Comparison of ENCODE assay signal across 8 cellular contexts in genomic region chr20:3847419-3847940, GRCh38. TPM values are rescaled to one million over a fixed set of nuclear protein-coding genes. Genes with fewer than 3 reads are reported as not detected.
A peak's percentile ranks its signal among the peaks of the same experiment; 100 is the strongest.
DNase-seq lines count a peak whose midpoint lies in the region; ATAC-seq and TF ChIP-seq lines count a peak whose summit lies in the region.

No MANE protein-coding gene starts in this region.

- TF ChIP-seq CTCF in brain microvascular endothelial cell (IDR thresholded peaks at IDR 0.05; ENCODE audit: low read depth, low read length, missing control alignments) (no peak), lung (IDR thresholded peaks at IDR 0.05; ENCODE audit: control extremely low read depth, extremely low read depth) (no peak), upper lobe of right lung (IDR thresholded peaks at IDR 0.05) (no peak)

- no peaks in the 10 kb centered on the region for H3K9me3 Mint-ChIP-seq in stimulated activated naive CD8-positive, alpha-beta T cell treated with anti-CD3 and anti-CD28 coated beads, Interleukin-15, Interleukin-2, amounts not matched to agents 100 ng/mL and 50 ng/mL, for 24 hours

- H3K27ac Mint-ChIP-seq in stimulated activated naive CD8-positive, alpha-beta T cell treated with anti-CD3 and anti-CD28 coated beads, Interleukin-15, Interleukin-2, amounts not matched to agents 100 ng/mL and 50 ng/mL, for 24 hours, result peak overlapping the region; percentile 89

- ATAC-seq in stimulated activated naive CD8-positive, alpha-beta T cell treated with anti-CD3 and anti-CD28 coated beads, Interleukin-15, Interleukin-2, amounts not matched to agents 100 U/mL and 50 U/mL, for 24 hours, result no peak
- ATAC-seq in lung (ENCODE audit: insufficient read depth, low FRiP score) (no peak), upper lobe of right lung (no peak), GM18505 (IDR thresholded peaks at IDR 0.05; ENCODE audit: unreplicated experiment) (no peak), GM18907 (IDR thresholded peaks at IDR 0.05; ENCODE audit: unreplicated experiment) (no peak)

- 27 to 28% methylated on average over 8 of the region's 8 CpGs for WGBS in lung, 2 donors

- H3K4me1 Mint-ChIP-seq in stimulated activated naive CD8-positive, alpha-beta T cell treated with anti-CD3 and anti-CD28 coated beads, Interleukin-15, Interleukin-2, amounts not matched to agents 100 ng/mL and 50 ng/mL, for 24 hours (ENCODE audit: low read depth), result peaks cover 30% of the 10 kb centered on the region

- no peak for TF ChIP-seq POLR2A in GM18505 (IDR thresholded peaks at IDR 0.05; ENCODE audit: borderline replicate concordance, extremely low read depth, insufficient read depth, insufficient read length)

- H3K27ac ChIP-seq in brain microvascular endothelial cell (peak overlapping the region; percentile 55), lung (ENCODE audit: low read depth in 1 of 2, low read length in 1 of 2) (peak overlapping the region; percentile 84 to 97), upper lobe of right lung (peak overlapping the region; percentile 97)

- H3K4me3 ChIP-seq in brain microvascular endothelial cell (ENCODE audit: low read depth, low read length) (peak overlapping the region; percentile 90), lung (peak overlapping the region; percentile 96), upper lobe of right lung (peak overlapping the region; percentile 99)

- H3K4me3 Mint-ChIP-seq in stimulated activated naive CD8-positive, alpha-beta T cell treated with anti-CD3 and anti-CD28 coated beads, Interleukin-15, Interleukin-2, amounts not matched to agents 100 ng/mL and 50 ng/mL, for 24 hours, result peak overlapping the region; percentile 92

- no peaks in the 10 kb centered on the region for H3K36me3 Mint-ChIP-seq in stimulated activated naive CD8-positive, alpha-beta T cell treated with anti-CD3 and anti-CD28 coated beads, Interleukin-15, Interleukin-2, amounts not matched to agents 100 ng/mL and 50 ng/mL, for 24 hours (ENCODE audit: low read depth)

- H3K36me3 ChIP-seq in brain microvascular endothelial cell (replicated peaks) (no peaks in the 10 kb centered on the region), lung (ENCODE audit: control insufficient read depth in 2 of 2, insufficient read depth in 2 of 2, low read length in 2 of 2) (no peaks in the 10 kb centered on the region), upper lobe of right lung (no peaks in the 10 kb centered on the region)

- DNase-seq in stimulated activated naive CD8-positive, alpha-beta T cell treated with anti-CD3 and anti-CD28 coated beads, Interleukin-15, Interleukin-2, amounts not matched to agents 100 U/mL and 50 U/mL, for 24 hours, result no peak
- DNase-seq in brain microvascular endothelial cell (no peak), lung (ENCODE audit: low spot score) (no peak), upper lobe of right lung (no peak), NCI-H1417 (lab: John Stamatoyannopoulos, UW) (no peak)

- in situ Hi-C loops in brain microvascular endothelial cell (cut with HindIII; ENCODE audit: low pct_ligation_motif_present, low sequenced_read_pairs), result no loop called here

- no peaks in the 10 kb centered on the region for H3K9me3 ChIP-seq in lung (ENCODE audit: control insufficient read depth in 2 of 2, insufficient read depth in 1 of 2, low read length in 1 of 2)
- H3K9me3 ChIP-seq in upper lobe of right lung, result no peaks in the 10 kb centered on the region

- intact Hi-C loops in upper lobe of right lung (cut with DNase I), result no loop called here

- no peaks in the 10 kb centered on the region for H3K27me3 Mint-ChIP-seq in stimulated activated naive CD8-positive, alpha-beta T cell treated with anti-CD3 and anti-CD28 coated beads, Interleukin-15, Interleukin-2, amounts not matched to agents 100 ng/mL and 50 ng/mL, for 24 hours

- H3K4me1 ChIP-seq in lung (ENCODE audit: control insufficient read depth in 2 of 2, insufficient read depth in 2 of 2, low read length in 2 of 2) (peaks cover 0 to 10% of the 10 kb centered on the region in 2 donors), upper lobe of right lung (peaks cover 15% of the 10 kb centered on the region)

- H3K27me3 ChIP-seq in brain microvascular endothelial cell (replicated peaks) (no peaks in the 10 kb centered on the region), lung (ENCODE audit: control insufficient read depth, insufficient read depth) (no peaks in the 10 kb centered on the region), upper lobe of right lung (no peaks in the 10 kb centered on the region)

RNA-seq across cellular contexts. Expression of gene MAVS, which starts 0.8 kb away (rescaled TPM):
- total RNA-seq in lung, result 10 to 100 TPM; 17.8 to 39.6 TPM
- polyA plus RNA-seq in lung, result 10 to 100 TPM; 13.2 to 24.0 TPM
- total RNA-seq in upper lobe of right lung, result 41.5 TPM

RNA-seq across cellular contexts. Expression of gene AP5S1, which starts 27.1 kb away (rescaled TPM):
- 10 to 100 TPM; 12.4 to 20.7 TPM for total RNA-seq in lung
- 10 to 100 TPM in 1 of 2 donors, 1 to 10 TPM in 1; 8.1 to 11.5 TPM for polyA plus RNA-seq in lung
- total RNA-seq in upper lobe of right lung, result 13.1 TPM

RNA-seq across cellular contexts. Expression of gene PANK2, which starts 41.7 kb away (rescaled TPM):
- total RNA-seq in lung (10 to 100 TPM; 39.6 to 46.2 TPM), upper lobe of right lung (37.6 TPM)
- polyA plus RNA-seq in lung, result 10 to 100 TPM; 24.6 to 29.2 TPM

RNA-seq across cellular contexts. Expression of gene CDC25B, which starts 51.4 kb away (rescaled TPM):
- total RNA-seq in lung, result 10 to 100 TPM; 65.7 to 88.5 TPM
- 10 to 100 TPM; 47.9 to 68.4 TPM for polyA plus RNA-seq in lung
- 136 TPM for total RNA-seq in upper lobe of right lung
